ENCODE assay signal across 28 cellular contexts in the genomic region with DNA sequence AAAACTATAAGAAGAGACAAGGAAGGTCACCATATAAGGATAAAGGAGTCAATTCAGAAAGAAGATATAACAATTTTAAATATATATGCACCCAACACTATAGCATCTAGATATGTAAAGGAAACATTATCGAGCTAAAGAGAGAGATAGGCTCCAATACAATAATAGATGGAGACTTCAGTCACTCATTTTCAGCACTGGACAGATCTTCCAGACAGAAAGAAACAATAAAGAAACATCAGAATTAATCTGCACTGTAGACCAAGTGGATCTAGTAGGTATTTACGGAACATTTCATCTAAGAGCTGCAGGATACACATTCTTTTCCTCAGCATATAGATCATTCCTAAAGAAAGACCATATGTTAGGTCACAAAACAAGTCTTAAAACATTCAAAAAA.
A peak's percentile ranks its signal among the peaks of the same experiment; 100 is the strongest.
DNase-seq lines count a peak whose midpoint lies in the region; ATAC-seq, FAIRE-seq and TF ChIP-seq lines count a peak whose summit lies in the region.
"Had no signal": no experiment of that assay in that cellular context is flagged by ENCODE, and none has a peak within 500 bp of the region (broad histone marks: within the 10 kb centered on the region; RNA-seq: fewer than 3 reads in every experiment).

No MANE protein-coding gene starts in this region.

- H3K36me3 ChIP-seq in HCT116 (ENCODE audit: control insufficient read depth in 1 of 2, insufficient read depth in 2 of 2, low read length in 2 of 2) (no peaks in the 10 kb centered on the region), left ventricle myocardium inferior (no peaks in the 10 kb centered on the region)
- H3K36me3 ChIP-seq: BE2C, BLaER1 had no signal

- peaks cover 20 to 28% of the 10 kb centered on the region in 2 donors for H3K9me3 Mint-ChIP-seq in effector memory CD8-positive, alpha-beta T cell
- peaks cover 21 to 68% (median 32%) of the 10 kb centered on the region in 9 donors for H3K9me3 Mint-ChIP-seq in naive thymus-derived CD8-positive, alpha-beta T cell

- DNase-seq in A549 (ENCODE audit: low read depth in 1 of 2, low spot score in 1 of 2) (no peak), HCT116 (ENCODE audit: low read depth, low spot score) (no peak), amniotic epithelial cell (ENCODE audit: low read depth) (peak; percentile 2), iris pigment epithelial cell (ENCODE audit: low read depth) (peak; percentile 0), left ventricle myocardium inferior (no peak)
- no peak for DNase-seq in effector memory CD8-positive, alpha-beta T cell
- DNase-seq in naive thymus-derived CD8-positive, alpha-beta T cell, result no peak
- DNase-seq: ACHN; BE2C; C1 segment of cervical spinal cord; CD4-positive, alpha-beta memory T cell; CD4-positive, CD25-positive, alpha-beta regulatory T cell; CD8-positive, alpha-beta memory T cell; COR-L47; DMS 273 treated with DMSO at 0.1 percent for 48 hours; DMS153; DMS53; DMS79; DND-41; GF-D8 had no signal

- intact Hi-C loops in HCT116 (cut with micrococcal nuclease), result no loop called here
- intact Hi-C loops in left ventricle myocardium inferior (cut with micrococcal nuclease), result no loop called here

- 5% methylated on average over 2 of the region's 2 CpGs for WGBS in A549 (ENCODE audit: missing lambda C conversion rate)

- RAD21 ChIA-PET in HCT116 (lab: Charles Lee; ENCODE audit: low non-redundant PET in 1 of 2, low total read pairs in 2 of 2, uncharacterized antibody in 2 of 2, unreplicated experiment in 2 of 2), result no interaction called here

- no peak overlapping the region for H3K4me3 ChIP-seq in A549
- no peak overlapping the region for H3K4me3 ChIP-seq in HCT116 (replicated peaks in 1 of 2; ENCODE audit: low read depth in 1 of 2, low read length in 2 of 2)
- H3K4me3 ChIP-seq in left ventricle myocardium inferior, result no peak overlapping the region
- H3K4me3 ChIP-seq: BLaER1, GM12878 had no signal

- TF ChIP-seq RAD21 in A549 (conservative IDR thresholded peaks at IDR 0.05 in 1 of 2, IDR thresholded peaks at IDR 0.05 in 1 of 2), result no peak
- no peak for TF ChIP-seq RAD21 in HCT116 (IDR thresholded peaks at IDR 0.05; ENCODE audit: low read depth)

- TF ChIP-seq POLR2A in A549 (IDR thresholded peaks at IDR 0.05; ENCODE audit: low read length), result no peak
- no peak for TF ChIP-seq POLR2A in HCT116 (IDR thresholded peaks at IDR 0.05; ENCODE audit: borderline replicate concordance, extremely low read depth, insufficient read depth, insufficient read length)

- ATAC-seq in A549 (no peak), HCT116 (no peak), GM21515 (IDR thresholded peaks at IDR 0.05; ENCODE audit: unreplicated experiment) (no peak)
- no peak for ATAC-seq in effector memory CD8-positive, alpha-beta T cell (replicated peaks)
- no peak for ATAC-seq in naive thymus-derived CD8-positive, alpha-beta T cell
- ATAC-seq: GM12878 had no signal

- POLR2A ChIA-PET in A549 (lab: Yijun Ruan, JAX) (no interaction called here), HCT116 (lab: Charles Lee) (no interaction called here)
- POLR2A ChIA-PET in naive thymus-derived CD8-positive, alpha-beta T cell (lab: Charles Lee), result no interaction called here

- CTCF ChIA-PET in A549 (lab: Yijun Ruan, JAX), result no interaction called here
- CTCF ChIA-PET in HCT116 (lab: Charles Lee), result no interaction called here

- no peaks in the 10 kb centered on the region for H3K79me2 ChIP-seq in HCT116 (ENCODE audit: insufficient read depth, low read length)

- H3K9ac ChIP-seq in HCT116 (ENCODE audit: low read length), result no peak overlapping the region
- H3K9ac ChIP-seq: BLaER1 had no signal

- no peaks in the 10 kb centered on the region for H3K36me3 Mint-ChIP-seq in effector memory CD8-positive, alpha-beta T cell (ENCODE audit: insufficient read depth)
- H3K36me3 Mint-ChIP-seq in naive thymus-derived CD8-positive, alpha-beta T cell, result peaks cover 0 to 31% (median 2%) of the 10 kb centered on the region in 3 donors
- H3K36me3 Mint-ChIP-seq: CD14-positive monocyte; CD4-positive, alpha-beta memory T cell; CD4-positive, CD25-positive, alpha-beta regulatory T cell had no signal

- no TSS peak for BruUV-seq in HCT116 (replicated peaks; lab: Mats Ljungman, UMichigan)

- no peak overlapping the region for H3K4me3 Mint-ChIP-seq in effector memory CD8-positive, alpha-beta T cell
- H3K4me3 Mint-ChIP-seq in naive thymus-derived CD8-positive, alpha-beta T cell, result no peak overlapping the region
- H3K4me3 Mint-ChIP-seq: CD14-positive monocyte; CD4-positive, alpha-beta memory T cell; CD4-positive, CD25-positive, alpha-beta regulatory T cell; CD8-positive, alpha-beta memory T cell had no signal

- no peak overlapping the region for H3K27ac Mint-ChIP-seq in effector memory CD8-positive, alpha-beta T cell
- no peak overlapping the region for H3K27ac Mint-ChIP-seq in naive thymus-derived CD8-positive, alpha-beta T cell
- H3K27ac Mint-ChIP-seq: CD14-positive monocyte; CD4-positive, alpha-beta memory T cell; CD4-positive, CD25-positive, alpha-beta regulatory T cell; CD8-positive, alpha-beta memory T cell had no signal

- no peak overlapping the region for H2AFZ ChIP-seq in HCT116 (ENCODE audit: low read depth, low read length, poor library complexity, severe bottlenecking)

- no peaks in the 10 kb centered on the region for H3K27me3 ChIP-seq in HCT116 (ENCODE audit: insufficient read depth, low read length)
- no peaks in the 10 kb centered on the region for H3K27me3 ChIP-seq in left ventricle myocardium inferior (ENCODE audit: low read depth)
- H3K27me3 ChIP-seq: BE2C, BLaER1 had no signal

- H3K4me2 ChIP-seq in A549 (no peak overlapping the region), HCT116 (ENCODE audit: low read length) (no peak overlapping the region)
- H3K4me2 ChIP-seq: BLaER1 had no signal

- no peaks in the 10 kb centered on the region for H3K4me1 Mint-ChIP-seq in effector memory CD8-positive, alpha-beta T cell (ENCODE audit: low read depth in 2 of 2)
- no peaks in the 10 kb centered on the region for H3K4me1 Mint-ChIP-seq in naive thymus-derived CD8-positive, alpha-beta T cell
- H3K4me1 Mint-ChIP-seq: CD14-positive monocyte; CD4-positive, alpha-beta memory T cell; CD4-positive, CD25-positive, alpha-beta regulatory T cell; CD8-positive, alpha-beta memory T cell had no signal

- H3K9me3 ChIP-seq in A549 (no peaks in the 10 kb centered on the region), HCT116 (ENCODE audit: control insufficient read depth in 1 of 2, insufficient read depth in 1 of 2, low read depth in 1 of 2, low read length in 2 of 2) (no peaks in the 10 kb centered on the region), left ventricle myocardium inferior (replicated peaks) (peaks cover 75% of the 10 kb centered on the region)
- H3K9me3 ChIP-seq: BE2C had no signal

- no peak for FAIRE-seq in A549 (lab: Jason Lieb, UNC)
- FAIRE-seq: G401.6, GM12878, GM12892, GM18507 had no signal

- TF ChIP-seq EP300 in A549 (IDR thresholded peaks at IDR 0.05), result no peak

- H3K27ac ChIP-seq in A549 (no peak overlapping the region), HCT116 (ENCODE audit: low read depth, low read length) (no peak overlapping the region), left ventricle myocardium inferior (replicated peaks) (no peak overlapping the region)
- H3K27ac ChIP-seq: 22Rv1, BLaER1 had no signal

- TF ChIP-seq CTCF in A549 (IDR thresholded peaks at IDR 0.05), result no peak
- TF ChIP-seq CTCF in HCT116 (IDR thresholded peaks at IDR 0.05 in 2 of 3, conservative IDR thresholded peaks at IDR 0.05 in 1 of 3; ENCODE audit: borderline replicate concordance in 1 of 3, insufficient read depth in 1 of 3, low read depth in 2 of 3, low read length in 2 of 3), result no peak
- TF ChIP-seq CTCF in left ventricle myocardium inferior (IDR thresholded peaks at IDR 0.05; ENCODE audit: borderline replicate concordance), result no peak

- H4K20me1 ChIP-seq in HCT116 (ENCODE audit: insufficient read depth), result no peaks in the 10 kb centered on the region
- H4K20me1 ChIP-seq: BLaER1 had no signal

- no peaks in the 10 kb centered on the region for H3K4me1 ChIP-seq in A549
- H3K4me1 ChIP-seq in HCT116 (ENCODE audit: control insufficient read depth in 1 of 2, insufficient read depth in 2 of 2, low read length in 2 of 2), result no peaks in the 10 kb centered on the region
- no peaks in the 10 kb centered on the region for H3K4me1 ChIP-seq in left ventricle myocardium inferior
- H3K4me1 ChIP-seq: BE2C, BLaER1 had no signal

- H3K27me3 Mint-ChIP-seq in effector memory CD8-positive, alpha-beta T cell, result no peaks in the 10 kb centered on the region
- H3K27me3 Mint-ChIP-seq in naive thymus-derived CD8-positive, alpha-beta T cell, result no peaks in the 10 kb centered on the region
- H3K27me3 Mint-ChIP-seq: CD4-positive, alpha-beta memory T cell; CD4-positive, CD25-positive, alpha-beta regulatory T cell; CD8-positive, alpha-beta memory T cell had no signal

- H3K9me2 ChIP-seq in HCT116 (ENCODE audit: insufficient read depth), result no peaks in the 10 kb centered on the region

TF ChIP-seq in HCT116, 20 proteins besides CTCF, POLR2A, EP300 and RAD21 (continues in another document):
- TF ChIP-seq YY1 (IDR thresholded peaks at IDR 0.05; ENCODE audit: extremely low read depth, insufficient replicate concordance, low read depth, low read length), result no peak
- TF ChIP-seq EZH2phosphoT487 (IDR thresholded peaks at IDR 0.05; ENCODE audit: borderline replicate concordance), result no peak
- TF ChIP-seq SIN3A (IDR thresholded peaks at IDR 0.05; ENCODE audit: low read depth), result no peak
- no peak for TF ChIP-seq TCF7L2 (IDR thresholded peaks at IDR 0.05; ENCODE audit: borderline replicate concordance, extremely low read depth, insufficient read depth, insufficient read length)
- no peak for TF ChIP-seq CEBPB (IDR thresholded peaks at IDR 0.05; ENCODE audit: low read depth)

Comparison
In these comparisons a context has a peak if more than half of its experiments do, and no peak if none do; other contexts are left out.
1. DNase-seq: peak in amniotic epithelial cell (single experiment) and iris pigment epithelial cell (single experiment); none in A549 (0 of 2), HCT116 (single experiment), effector memory CD8-positive, alpha-beta T cell (0 of 3), left ventricle myocardium inferior (single experiment) and naive thymus-derived CD8-positive, alpha-beta T cell (0 of 10).
2. Of the 6 proteins assayed by ChIP-seq in both A549 and HCT116: peak only in A549: none; only in HCT116: none; in both: REST; in neither: 5.